ENCODE assay signal across 13 cellular contexts in genomic region chr1:204087181-204087892, GRCh38. TPM values are rescaled to one million over a fixed set of nuclear protein-coding genes. Genes with fewer than 3 reads are reported as not detected.
DNase-seq lines count a peak whose midpoint lies in the region; ATAC-seq and TF ChIP-seq lines count a peak whose summit lies in the region.
"Had no signal": no experiment of that assay in that cellular context is flagged by ENCODE, and none has a peak within 500 bp of the region (broad histone marks: within the 10 kb centered on the region; RNA-seq: fewer than 3 reads in every experiment).

No MANE protein-coding gene starts in this region.

- H3K36me3 ChIP-seq in heart left ventricle (no peaks in the 10 kb centered on the region), esophagus squamous epithelium (no peaks in the 10 kb centered on the region), rectal smooth muscle tissue (ENCODE audit: control insufficient read depth, insufficient read depth, low read length) (no peaks in the 10 kb centered on the region), urinary bladder (ENCODE audit: insufficient read depth) (no peaks in the 10 kb centered on the region)
- H3K36me3 ChIP-seq: ovary had no signal

- no peaks in the 10 kb centered on the region for H3K27me3 ChIP-seq in heart left ventricle
- no peaks in the 10 kb centered on the region for H3K27me3 ChIP-seq in esophagus squamous epithelium
- no peaks in the 10 kb centered on the region for H3K27me3 ChIP-seq in rectal smooth muscle tissue (ENCODE audit: control insufficient read depth, insufficient read depth, low read length)
- H3K27me3 ChIP-seq: ovary had no signal

- H3K9me3 ChIP-seq in heart left ventricle, result no peaks in the 10 kb centered on the region
- H3K9me3 ChIP-seq in esophagus squamous epithelium, result no peaks in the 10 kb centered on the region
- H3K9me3 ChIP-seq: ovary had no signal

- intact Hi-C loops in heart left ventricle (cut with DNase I), result loop anchor here in 1 of 10 donors (5.0 kb wide), 1 partner anchor 40 kb away; no protein-coding TSS in a partner anchor
- intact Hi-C loops in left ventricle myocardium superior (cut with micrococcal nuclease), result no loop called here
- intact Hi-C loops in esophagus squamous epithelium (cut with DNase I), result no loop called here

- H3K9ac ChIP-seq in rectal smooth muscle tissue (ENCODE audit: low read length), result no peak overlapping the region

- 79 to 82% (median 80%) methylated on average over 7 to 8 of the region's 8 CpGs for WGBS in heart left ventricle, 4 donors
- 80 to 81% methylated on average over 3 of the region's 8 CpGs for WGBS in esophagus squamous epithelium, 2 donors
- 82% methylated on average over 8 of the region's 8 CpGs for WGBS in urinary bladder

- H3K27ac ChIP-seq in heart left ventricle (peak overlapping the region in 10 of 12 donors; percentile 26 to 92 (median 50)), esophagus squamous epithelium (peak overlapping the region; percentile 67 to 91 (median 88)), rectal smooth muscle tissue (ENCODE audit: low read depth, low read length) (peak overlapping the region; percentile 98), urinary bladder (ENCODE audit: low read depth) (peak overlapping the region; percentile 88)

- H3K4me1 ChIP-seq in heart left ventricle (peaks cover 4 to 88% (median 41%) of the 10 kb centered on the region in 12 donors), esophagus squamous epithelium (peaks cover 39 to 98% (median 45%) of the 10 kb centered on the region in 3 donors), rectal smooth muscle tissue (ENCODE audit: control insufficient read depth, insufficient read depth, low read length) (peaks cover 40% of the 10 kb centered on the region), urinary bladder (ENCODE audit: insufficient read depth) (peaks cover 3% of the 10 kb centered on the region)

- H3K4me3 ChIP-seq in heart left ventricle, result no peak overlapping the region
- H3K4me3 ChIP-seq in esophagus squamous epithelium, result peak overlapping the region in 1 of 4 donors; percentile 44
- H3K4me3 ChIP-seq in rectal smooth muscle tissue (ENCODE audit: low read length), result peak overlapping the region; percentile 6
- no peak overlapping the region for H3K4me3 ChIP-seq in urinary bladder (ENCODE audit: low read depth, low read length)

- ATAC-seq in heart left ventricle (no peak), left ventricle myocardium superior (no peak), HG03571 (IDR thresholded peaks at IDR 0.05; ENCODE audit: unreplicated experiment) (no peak)
- ATAC-seq: activated T-helper 17 cell treated with anti-CD3 and anti-CD28 coated beads, Interleukin-2, amount 50 U/mL, for 72 hours had no signal

- TF ChIP-seq POLR2A in heart left ventricle (IDR thresholded peaks at IDR 0.05), result no peak
- TF ChIP-seq POLR2A in esophagus squamous epithelium (IDR thresholded peaks at IDR 0.05), result no peak

- TF ChIP-seq CTCF in heart left ventricle (IDR thresholded peaks at IDR 0.05) (no peak), esophagus squamous epithelium (IDR thresholded peaks at IDR 0.05) (no peak)

- DNase-seq in heart left ventricle (peak in 1 of 5 donors; percentile 28), left ventricle myocardium superior (no peak), esophagus squamous epithelium (lab: John Stamatoyannopoulos, UW) (no peak), NCI-H510A (lab: John Stamatoyannopoulos, UW) (no peak)
- DNase-seq in activated effector memory CD4-positive, alpha-beta T cell treated with Interleukin-2 at 50 U/mL for 16 hours, result no peak
- DNase-seq: effector CD8-positive, alpha-beta T cell; Kasumi-1; NCI-H1694 treated with DMSO at 0.1 percent for 48 hours had no signal

RNA-seq across cellular contexts. Expression of gene SOX13, which starts 14.4 kb away (rescaled TPM):
- total RNA-seq in heart left ventricle, result 10 to 100 TPM in 8 of 9 donors, 1 to 10 TPM in 1; 8.8 to 16.0 (median 13.0) TPM
- polyA plus RNA-seq in heart left ventricle, result 1 to 10 TPM; 8.2 to 8.5 TPM
- total RNA-seq in left ventricle myocardium superior, result 12.7 TPM
- 10 to 100 TPM in 3 of 4 donors, 1 to 10 TPM in 1; 9.0 to 21.2 (median 14.5) TPM for total RNA-seq in esophagus squamous epithelium
- 12.8 TPM for total RNA-seq in urinary bladder
- 41.9 TPM for polyA plus RNA-seq in urinary bladder
